ENCODE assay signal across 22 cellular contexts in genomic region chr20:57526885-57527566, GRCh38. TPM values are rescaled to one million over a fixed set of nuclear protein-coding genes. Genes with fewer than 3 reads are reported as not detected.
"Had no signal": no experiment of that assay in that cellular context is flagged by ENCODE, and none has a peak within 500 bp of the region (broad histone marks: within the 10 kb centered on the region; RNA-seq: fewer than 3 reads in every experiment).

No MANE protein-coding gene starts in this region.

- H3K27me3 Mint-ChIP-seq: stimulated activated memory B cell treated with anti-CD40 and anti-IgM and Interleukin-4, amounts not matched to agents 10 μg/mL and 1 μg/mL and 100 μg/mL, for 72 hours had no signal

- DNase-seq: activated CD4-positive, alpha-beta T cell treated with anti-CD3 and anti-CD28 coated beads, Interleukin-2, amount 50 U/mL, for 1 hour; activated CD4-positive, CD25-positive, alpha-beta regulatory T cell treated with anti-CD3 and anti-CD28 coated beads, Interleukin-2, amount 50 U/mL, for 72 hours; activated naive CD8-positive, alpha-beta T cell treated with anti-CD3 and anti-CD28 coated beads, Interleukin-2, amount 10 ng/mL, durations not matched to agents 7 days and 5 days; activated T-cell treated with anti-CD3 and anti-CD28 coated beads for 4 hours; amygdala; body of pancreas; caudate nucleus; cortex of kidney; head of caudate nucleus; left lung; sigmoid colon; stimulated activated CD4-positive, alpha-beta T cell treated with anti-CD3 and anti-CD28 coated beads, Interleukin-4, amount 100 ng/mL, for 24 hours had no signal

- H3K27ac ChIP-seq: body of pancreas, left lung, pancreas, sigmoid colon had no signal

- H3K36me3 ChIP-seq: left lung, pancreas, sigmoid colon had no signal

- H3K9me3 Mint-ChIP-seq: activated naive CD8-positive, alpha-beta T cell treated with anti-CD3 and anti-CD28 coated beads, Interleukin-2, amount 10 ng/mL, durations not matched to agents 7 days and 5 days; activated T-helper 1 cell treated with anti-CD3 and anti-CD28 coated beads, Interleukin-12 subunit alpha, Interleukin-12 subunit beta, Interleukin-2, Interleukin-4 antibody, amounts not matched to agents 30 ng/mL and 10 ng/mL and 1 ng/mL, durations not matched to agents 14 hours and 24 hours and 36 hours; stimulated activated memory B cell treated with anti-CD40 and anti-IgM and Interleukin-4, amounts not matched to agents 10 μg/mL and 1 μg/mL and 100 μg/mL, for 72 hours; T-helper 1 cell treated with Interleukin-12 subunit alpha and Interleukin-12 subunit beta and Interleukin-4 antibody, amounts not matched to agents 30 μg/mL and 1 μg/mL, for 36 hours had no signal

- H3K27ac Mint-ChIP-seq: activated naive CD8-positive, alpha-beta T cell treated with anti-CD3 and anti-CD28 coated beads, Interleukin-2, amount 10 ng/mL, durations not matched to agents 7 days and 5 days; activated T-helper 1 cell treated with anti-CD3 and anti-CD28 coated beads, Interleukin-12 subunit alpha, Interleukin-12 subunit beta, Interleukin-2, Interleukin-4 antibody, amounts not matched to agents 30 ng/mL and 10 ng/mL and 1 ng/mL, durations not matched to agents 14 hours and 24 hours and 36 hours; stimulated activated memory B cell treated with anti-CD40 and anti-IgM and Interleukin-4, amounts not matched to agents 10 μg/mL and 1 μg/mL and 100 μg/mL, for 72 hours; T-helper 1 cell treated with Interleukin-12 subunit alpha and Interleukin-12 subunit beta and Interleukin-4 antibody, amounts not matched to agents 30 μg/mL and 1 μg/mL, for 36 hours had no signal

- H3K36me3 Mint-ChIP-seq: activated naive CD8-positive, alpha-beta T cell treated with anti-CD3 and anti-CD28 coated beads, Interleukin-2, amount 10 ng/mL, durations not matched to agents 7 days and 5 days; stimulated activated memory B cell treated with anti-CD40 and anti-IgM and Interleukin-4, amounts not matched to agents 10 μg/mL and 1 μg/mL and 100 μg/mL, for 72 hours had no signal

- H3K27me3 ChIP-seq: body of pancreas, left lung, pancreas had no signal

- H3K4me3 Mint-ChIP-seq: activated naive CD8-positive, alpha-beta T cell treated with anti-CD3 and anti-CD28 coated beads, Interleukin-2, amount 10 ng/mL, durations not matched to agents 7 days and 5 days; activated T-helper 1 cell treated with anti-CD3 and anti-CD28 coated beads, Interleukin-12 subunit alpha, Interleukin-12 subunit beta, Interleukin-2, Interleukin-4 antibody, amounts not matched to agents 30 ng/mL and 10 ng/mL and 1 ng/mL, durations not matched to agents 14 hours and 24 hours and 36 hours; stimulated activated memory B cell treated with anti-CD40 and anti-IgM and Interleukin-4, amounts not matched to agents 10 μg/mL and 1 μg/mL and 100 μg/mL, for 72 hours; T-helper 1 cell treated with Interleukin-12 subunit alpha and Interleukin-12 subunit beta and Interleukin-4 antibody, amounts not matched to agents 30 μg/mL and 1 μg/mL, for 36 hours had no signal

- ATAC-seq: body of pancreas; left lung; pancreas; stimulated activated memory B cell treated with anti-CD40 and anti-IgM and Interleukin-4, amounts not matched to agents 10 μg/mL and 1 μg/mL and 100 μg/mL, for 72 hours had no signal

- H3K4me3 ChIP-seq: body of pancreas, left lung, pancreas, sigmoid colon had no signal

- H3K9me3 ChIP-seq: body of pancreas, left lung, pancreas, sigmoid colon had no signal

- H3K4me1 ChIP-seq: body of pancreas, left lung, pancreas had no signal

- FAIRE-seq: frontal cortex, keratinocyte, pancreas had no signal

RNA-seq across cellular contexts. Expression of gene CTCFL, which starts 2.1 kb away (rescaled TPM):
- total RNA-seq: activated naive CD8-positive, alpha-beta T cell treated with anti-CD3 and anti-CD28 coated beads, Interleukin-2, amount 10 ng/mL, durations not matched to agents 7 days and 5 days; activated T-helper 1 cell treated with anti-CD3 and anti-CD28 coated beads, Interleukin-12 subunit alpha, Interleukin-12 subunit beta, Interleukin-2, Interleukin-4 antibody, amounts not matched to agents 30 ng/mL and 10 ng/mL and 1 ng/mL, durations not matched to agents 14 hours and 24 hours and 36 hours; body of pancreas; frontal cortex; left lung; mononuclear cell; pulmonary artery endothelial cell; ureter had no signal
- polyA plus RNA-seq: esophagus, keratinocyte, pancreas, sigmoid colon had no signal

RNA-seq across cellular contexts. Expression of gene PCK1, which starts 33.9 kb away (rescaled TPM):
- total RNA-seq: activated naive CD8-positive, alpha-beta T cell treated with anti-CD3 and anti-CD28 coated beads, Interleukin-2, amount 10 ng/mL, durations not matched to agents 7 days and 5 days; activated T-helper 1 cell treated with anti-CD3 and anti-CD28 coated beads, Interleukin-12 subunit alpha, Interleukin-12 subunit beta, Interleukin-2, Interleukin-4 antibody, amounts not matched to agents 30 ng/mL and 10 ng/mL and 1 ng/mL, durations not matched to agents 14 hours and 24 hours and 36 hours; left lung; mononuclear cell; pulmonary artery endothelial cell had no signal
- polyA plus RNA-seq: keratinocyte had no signal
